ENCODE assay signal across 9 cellular contexts in genomic region chr12:89825591-89826449, GRCh38.
A peak's percentile ranks its signal among the peaks of the same experiment; 100 is the strongest.
DNase-seq lines count a peak whose midpoint lies in the region; ATAC-seq lines count a peak whose summit lies in the region.
"Had no signal": no experiment of that assay in that cellular context is flagged by ENCODE, and none has a peak within 500 bp of the region (broad histone marks: within the 10 kb centered on the region; RNA-seq: fewer than 3 reads in every experiment).

No MANE protein-coding gene starts in this region.

- H3K9me3 Mint-ChIP-seq in CD4-positive, alpha-beta memory T cell = no peaks in the 10 kb centered on the region
- no peaks in the 10 kb centered on the region for H3K9me3 Mint-ChIP-seq in activated CD8-positive, alpha-beta T cell treated with anti-CD3 and anti-CD28 coated beads, Interleukin-2, amount 10 ng/mL, durations not matched to agents 7 days and 5 days (ENCODE audit: insufficient read depth)

- no peak overlapping the region for H3K27ac ChIP-seq in CD4-positive, alpha-beta memory T cell (ENCODE audit: low read depth, low read length)

- intact Hi-C loops in CD4-positive, alpha-beta memory T cell (cut with micrococcal nuclease) = no loop called here

- H3K4me1 Mint-ChIP-seq in CD4-positive, alpha-beta memory T cell = peaks cover 15% of the 10 kb centered on the region in 4 donors
- peaks cover 4% of the 10 kb centered on the region for H3K4me1 Mint-ChIP-seq in activated CD8-positive, alpha-beta T cell treated with anti-CD3 and anti-CD28 coated beads, Interleukin-2, amount 10 ng/mL, durations not matched to agents 7 days and 5 days (ENCODE audit: low read depth)

- H3K4me3 ChIP-seq in CD4-positive, alpha-beta memory T cell (ENCODE audit: low read length in 2 of 2) = no peak overlapping the region

- POLR2A ChIA-PET in CD4-positive, alpha-beta memory T cell (lab: Charles Lee; ENCODE audit: partially characterized antibody) = interaction anchor here (1.7 kb wide), 1 partner anchor 117 kb away, joined by 5 read pairs; the partner anchor contains the start of gene ATP2B1
- POLR2A ChIA-PET in activated CD8-positive, alpha-beta T cell treated with anti-CD3 and anti-CD28 coated beads, Interleukin-2, amount 10 ng/mL, durations not matched to agents 7 days and 5 days (lab: Charles Lee) = no interaction called here

- no peaks in the 10 kb centered on the region for H3K36me3 ChIP-seq in CD4-positive, alpha-beta memory T cell (ENCODE audit: insufficient read depth, low read length)

- peak in 3 of 5 donors; percentile 1 to 29 (median 16) for DNase-seq in CD4-positive, alpha-beta memory T cell
- DNase-seq in T-helper 22 cell (ENCODE audit: low read depth) (peak; percentile 1), iris pigment epithelial cell (ENCODE audit: low read depth) (peak; percentile 51), D341Med (ENCODE audit: low spot score) (no peak), NCI-H1436 (lab: John Stamatoyannopoulos, UW) (no peak)
- no peak for DNase-seq in activated CD8-positive, alpha-beta T cell treated with anti-CD3 and anti-CD28 coated beads, Interleukin-2, amount 10 ng/mL, durations not matched to agents 7 days and 5 days
- DNase-seq: head of caudate nucleus had no signal

- H3K4me1 ChIP-seq in CD4-positive, alpha-beta memory T cell (ENCODE audit: insufficient read depth, low read length) = peaks cover 20% of the 10 kb centered on the region

- peak overlapping the region in 7 of 8 donors; percentile 3 to 69 (median 33) for H3K4me3 Mint-ChIP-seq in CD4-positive, alpha-beta memory T cell
- H3K4me3 Mint-ChIP-seq in activated CD8-positive, alpha-beta T cell treated with anti-CD3 and anti-CD28 coated beads, Interleukin-2, amount 10 ng/mL, durations not matched to agents 7 days and 5 days = no peak overlapping the region

- no peaks in the 10 kb centered on the region for H3K27me3 ChIP-seq in CD4-positive, alpha-beta memory T cell (ENCODE audit: insufficient read depth, low read length)

- peak; percentile 40 for ATAC-seq in HG03442 (IDR thresholded peaks at IDR 0.05; ENCODE audit: unreplicated experiment)
- no peak for ATAC-seq in HG03095 (IDR thresholded peaks at IDR 0.05; ENCODE audit: unreplicated experiment)
- ATAC-seq in activated CD8-positive, alpha-beta T cell treated with anti-CD3 and anti-CD28 coated beads, Interleukin-2, amount 10 ng/mL, durations not matched to agents 7 days and 5 days = no peak

- H3K9me3 ChIP-seq in CD4-positive, alpha-beta memory T cell (ENCODE audit: control insufficient read depth in 1 of 2, low read length in 2 of 2) = no peaks in the 10 kb centered on the region

- H3K27me3 Mint-ChIP-seq in CD4-positive, alpha-beta memory T cell = no peaks in the 10 kb centered on the region
- no peaks in the 10 kb centered on the region for H3K27me3 Mint-ChIP-seq in activated CD8-positive, alpha-beta T cell treated with anti-CD3 and anti-CD28 coated beads, Interleukin-2, amount 10 ng/mL, durations not matched to agents 7 days and 5 days (ENCODE audit: low read depth)

- H3K36me3 Mint-ChIP-seq in CD4-positive, alpha-beta memory T cell = no peaks in the 10 kb centered on the region
- no peaks in the 10 kb centered on the region for H3K36me3 Mint-ChIP-seq in activated CD8-positive, alpha-beta T cell treated with anti-CD3 and anti-CD28 coated beads, Interleukin-2, amount 10 ng/mL, durations not matched to agents 7 days and 5 days (ENCODE audit: low read depth)

- CTCF ChIA-PET in CD4-positive, alpha-beta memory T cell (lab: Charles Lee; ENCODE audit: partially characterized antibody) = no interaction called here
- CTCF ChIA-PET in activated CD8-positive, alpha-beta T cell treated with anti-CD3 and anti-CD28 coated beads, Interleukin-2, amount 10 ng/mL, durations not matched to agents 7 days and 5 days (lab: Charles Lee) = no interaction called here

- peak overlapping the region in 6 of 7 donors; percentile 2 to 75 (median 36) for H3K27ac Mint-ChIP-seq in CD4-positive, alpha-beta memory T cell
- no peak overlapping the region for H3K27ac Mint-ChIP-seq in activated CD8-positive, alpha-beta T cell treated with anti-CD3 and anti-CD28 coated beads, Interleukin-2, amount 10 ng/mL, durations not matched to agents 7 days and 5 days

Comparison
In these comparisons a context has a peak if more than half of its experiments do, and no peak if none do; other contexts are left out.
1. DNase-seq: peak in CD4-positive, alpha-beta memory T cell (3 of 5), T-helper 22 cell (single experiment) and iris pigment epithelial cell (single experiment); none in D341Med (single experiment), activated CD8-positive, alpha-beta T cell treated with anti-CD3 and anti-CD28 coated beads, Interleukin-2, amount 10 ng/mL, durations not matched to agents 7 days and 5 days (single experiment) and NCI-H1436 (single experiment).